8 cellular contexts compared by ENCODE assay signal in the genomic region with DNA sequence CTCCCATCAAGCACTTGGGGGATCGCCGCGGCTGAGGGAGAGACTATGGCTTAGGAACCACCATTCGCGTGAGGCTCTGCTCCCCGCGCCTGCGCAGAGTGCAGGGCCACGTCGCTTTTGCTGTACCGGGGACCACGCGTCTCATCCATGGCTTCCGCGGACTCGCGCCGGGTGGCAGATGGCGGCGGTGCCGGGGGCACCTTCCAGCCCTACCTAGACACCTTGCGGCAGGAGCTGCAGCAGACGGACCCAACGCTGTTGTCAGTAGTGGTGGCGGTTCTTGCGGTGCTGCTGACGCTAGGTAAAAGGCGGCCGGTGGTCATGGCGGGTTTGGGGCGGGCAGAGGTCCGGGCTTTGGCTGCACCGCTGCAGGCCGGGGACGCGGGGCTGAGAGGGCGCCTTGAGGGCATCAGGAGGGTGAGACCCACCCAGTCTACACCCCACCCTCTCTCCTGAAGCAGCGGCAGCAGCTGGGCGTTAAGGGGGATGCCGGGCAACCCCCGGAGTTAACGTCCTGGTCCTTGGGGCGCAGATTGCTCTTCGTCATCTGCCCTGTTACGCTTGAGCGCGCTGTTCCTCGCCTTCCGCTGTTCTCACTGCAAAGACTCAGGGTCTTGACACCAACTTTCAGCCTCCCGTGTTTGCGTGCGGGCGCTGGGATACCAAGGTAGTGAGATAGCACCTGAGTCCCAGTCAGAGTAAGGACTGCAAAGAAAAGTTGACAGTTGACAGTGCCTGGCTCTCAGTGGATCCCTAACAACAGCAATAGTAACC. TPM values are rescaled to one million over a fixed set of nuclear protein-coding genes. Genes with fewer than 3 reads are reported as not detected.
A peak's percentile ranks its signal among the peaks of the same experiment; 100 is the strongest.
DNase-seq lines count a peak whose midpoint lies in the region; ATAC-seq, FAIRE-seq and TF ChIP-seq lines count a peak whose summit lies in the region.

A gene with protein sequence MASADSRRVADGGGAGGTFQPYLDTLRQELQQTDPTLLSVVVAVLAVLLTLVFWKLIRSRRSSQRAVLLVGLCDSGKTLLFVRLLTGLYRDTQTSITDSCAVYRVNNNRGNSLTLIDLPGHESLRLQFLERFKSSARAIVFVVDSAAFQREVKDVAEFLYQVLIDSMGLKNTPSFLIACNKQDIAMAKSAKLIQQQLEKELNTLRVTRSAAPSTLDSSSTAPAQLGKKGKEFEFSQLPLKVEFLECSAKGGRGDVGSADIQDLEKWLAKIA (plus strand): TSS at position 114 of the 774 bp plus-strand sequence. CDS start 34 bp downstream, at position 148.

- no peaks in the 10 kb centered on the region for H3K9me3 ChIP-seq in BE2C

- H3K4me3 ChIP-seq in BE2C (ENCODE audit: low read depth, low read length) (peak within 1 kb of the TSS; percentile 95), kidney epithelial cell (ENCODE audit: low read depth, low read length) (peak within 1 kb of the TSS; percentile 71)

- DNase-seq in BE2C (peak; percentile 97), GM19239 (ENCODE audit: insufficient read length, low spot score) (peak; percentile 94), NCI-H510A treated with DMSO at 0.1 percent for 48 hours (lab: John Stamatoyannopoulos, UW) (peak; percentile 75), chondrocyte (ENCODE audit: low spot score) (peak; percentile 98), kidney epithelial cell (ENCODE audit: low read depth) (peak; percentile 79)
- peak; percentile 92 to 93 for DNase-seq in activated CD4-positive, alpha-beta T cell treated with anti-CD3 and anti-CD28 coated beads for 24 hours (ENCODE audit: low read depth in 2 of 2)
- peak; percentile 93 to 95 for DNase-seq in stimulated activated CD4-positive, alpha-beta T cell treated with anti-CD3 and anti-CD28 coated beads, Interleukin-15, amount 100 ng/mL, for 48 hours (ENCODE audit: low read depth in 2 of 2)

- FAIRE-seq in GM19239 (lab: Jason Lieb, UNC) = peak; percentile 97

- H3K27me3 ChIP-seq in BE2C (no peaks in the 10 kb centered on the region), kidney epithelial cell (ENCODE audit: control insufficient read depth, insufficient read depth, low read length) (no peaks in the 10 kb centered on the region)

- H3K4me1 Mint-ChIP-seq in chondrocyte (ENCODE audit: low read depth) = peaks cover 25% of the 10 kb centered on the region

- no peaks in the 10 kb centered on the region for H3K9me3 Mint-ChIP-seq in chondrocyte (ENCODE audit: low read depth)

- peaks cover 13% of the 10 kb centered on the region for H3K27me3 Mint-ChIP-seq in chondrocyte (ENCODE audit: low read depth)

- H3K36me3 Mint-ChIP-seq in chondrocyte (ENCODE audit: low read depth) = peaks cover 11% of the 10 kb centered on the region

- H3K4me3 Mint-ChIP-seq in chondrocyte (ENCODE audit: unreplicated experiment) = peak within 1 kb of the TSS; percentile 86

- no peak for TF ChIP-seq CTCF in BE2C (IDR thresholded peaks at IDR 0.05; ENCODE audit: low read depth, low read length)
- no peak for TF ChIP-seq CTCF in chondrocyte (IDR thresholded peaks at IDR 0.05)
- TF ChIP-seq CTCF in kidney epithelial cell (IDR thresholded peaks at IDR 0.05; ENCODE audit: insufficient read depth, low read length, poor library complexity, severe bottlenecking) = no peak

- peak within 1 kb of the TSS; percentile 92 for H3K27ac Mint-ChIP-seq in chondrocyte (ENCODE audit: unreplicated experiment)

- H3K4me1 ChIP-seq in BE2C = no peaks in the 10 kb centered on the region

- H3K36me3 ChIP-seq in BE2C (peaks cover 26% of the 10 kb centered on the region), kidney epithelial cell (ENCODE audit: control insufficient read depth, insufficient read depth, low read length) (no peaks in the 10 kb centered on the region)

- ATAC-seq in HG03442 (IDR thresholded peaks at IDR 0.05; ENCODE audit: unreplicated experiment) = peak; percentile 98

RNA-seq across cellular contexts. Expression of the gene that starts here (rescaled TPM):
- 172 TPM for polyA plus RNA-seq in BE2C (2012; ENCODE audit: insufficient read depth, insufficient read length, low read depth)
- total RNA-seq in chondrocyte (94.0 to 122 TPM (median 99.3 TPM) in 3 replicates), kidney epithelial cell (44.0 and 67.3 TPM in 2 replicates)

Comparison
In these comparisons a context has a peak if more than half of its experiments do, and no peak if none do; other contexts are left out.
1. Peak in every context shown above with its lines: DNase-seq, ATAC-seq and H3K4me3 ChIP-seq.